Comparison of ENCODE assay signal across 1 cellular context in the genomic region with DNA sequence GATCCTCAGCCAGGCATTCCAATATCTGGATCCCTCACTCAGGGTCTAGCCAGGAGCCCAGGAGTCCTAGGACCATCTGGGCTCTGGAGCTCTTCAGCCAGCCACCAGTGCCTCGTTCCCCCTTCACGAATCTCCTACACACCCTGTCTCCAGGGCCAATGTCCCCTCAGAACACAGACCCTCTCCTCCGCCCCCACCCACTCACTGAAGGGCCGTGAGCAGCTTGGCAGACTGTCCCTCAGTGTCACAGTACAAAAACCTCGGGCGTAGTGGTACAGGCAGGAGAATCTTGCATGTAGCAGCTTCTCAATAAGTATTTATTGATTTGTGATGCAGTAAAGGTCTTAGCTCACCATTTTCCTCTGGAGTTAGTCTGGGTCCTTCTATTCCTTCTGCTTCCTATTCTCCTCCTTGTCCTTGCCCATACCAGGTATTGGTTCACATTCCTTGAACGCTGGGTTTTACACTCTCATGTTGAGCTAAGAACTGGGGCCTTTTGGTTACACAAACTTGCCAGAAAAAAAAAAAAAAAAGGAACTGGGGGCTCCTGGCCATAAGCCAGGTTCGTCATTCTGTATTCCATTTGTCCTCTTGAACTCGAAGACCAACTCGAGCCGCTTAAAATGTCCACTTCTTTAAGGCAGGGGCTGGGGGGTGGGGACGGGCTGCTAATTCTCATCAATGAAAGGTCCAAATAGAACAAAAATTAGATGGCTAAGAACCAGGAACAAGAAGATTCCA.
TF ChIP-seq lines count a peak whose summit lies in the region.

No MANE protein-coding gene starts in this region.

TF ChIP-seq in H1, 55 proteins besides CTCF, POLR2A, EP300 and RAD21:
- TF ChIP-seq EGR1 (IDR thresholded peaks at IDR 0.05; ENCODE audit: borderline replicate concordance, low read depth, low read length) (no peak), RXRA (IDR thresholded peaks at IDR 0.05; ENCODE audit: insufficient read depth, low read depth, low read length) (no peak), BRCA1 (IDR thresholded peaks at IDR 0.05; ENCODE audit: low read depth, low read length) (no peak), SP4 (IDR thresholded peaks at IDR 0.05; ENCODE audit: low read length) (no peak), TCF12 (IDR thresholded peaks at IDR 0.05; ENCODE audit: low read depth, low read length) (no peak), HDAC6 (IDR thresholded peaks at IDR 0.05; ENCODE audit: low read depth, low read length) (no peak)
- TF ChIP-seq, protein P1, sequence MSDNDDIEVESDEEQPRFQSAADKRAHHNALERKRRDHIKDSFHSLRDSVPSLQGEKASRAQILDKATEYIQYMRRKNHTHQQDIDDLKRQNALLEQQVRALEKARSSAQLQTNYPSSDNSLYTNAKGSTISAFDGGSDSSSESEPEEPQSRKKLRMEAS (IDR thresholded peaks at IDR 0.05) = no peak
- TF ChIP-seq, protein P2, sequence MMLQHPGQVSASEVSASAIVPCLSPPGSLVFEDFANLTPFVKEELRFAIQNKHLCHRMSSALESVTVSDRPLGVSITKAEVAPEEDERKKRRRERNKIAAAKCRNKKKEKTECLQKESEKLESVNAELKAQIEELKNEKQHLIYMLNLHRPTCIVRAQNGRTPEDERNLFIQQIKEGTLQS (IDR thresholded peaks at IDR 0.05; ENCODE audit: insufficient read depth, low read depth, low read length) = no peak
